In the genomic region with DNA sequence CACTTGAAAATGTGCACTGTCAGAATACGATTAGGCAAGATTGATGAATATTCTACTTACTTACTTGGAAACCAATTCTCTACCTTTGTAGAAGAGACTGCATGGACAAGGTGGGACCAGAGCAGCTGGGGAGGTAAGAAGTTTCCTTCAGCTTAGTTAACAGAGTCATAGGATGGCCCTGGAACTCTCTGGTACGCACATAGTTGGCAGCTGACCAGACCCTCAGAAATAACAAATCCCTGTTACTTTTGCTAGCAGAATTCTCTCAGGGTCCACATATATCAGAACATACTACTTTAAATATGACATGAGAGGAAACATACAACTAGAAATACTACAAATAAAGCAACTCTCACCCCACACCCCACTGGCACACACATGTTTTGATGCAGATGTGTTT, we compare ENCODE assay signal across 13 cellular contexts. TPM values are rescaled to one million over a fixed set of nuclear protein-coding genes. Genes with fewer than 3 reads are reported as not detected.
DNase-seq lines count a peak whose midpoint lies in the region; ATAC-seq and TF ChIP-seq lines count a peak whose summit lies in the region.
"Had no signal": no experiment of that assay in that cellular context is flagged by ENCODE, and none has a peak within 500 bp of the region (broad histone marks: within the 10 kb centered on the region; RNA-seq: fewer than 3 reads in every experiment).

No MANE protein-coding gene starts in this region.

- CTCF ChIA-PET in AG04450 (lab: Charles Lee) = interaction anchor here (1.6 to 7.1 kb wide), 2 partner anchors 13 to 117 kb away, joined by 7 to 38 read pairs; no protein-coding TSS in a partner anchor

- H3K4me1 Mint-ChIP-seq in activated naive CD8-positive, alpha-beta T cell treated with anti-CD3 and anti-CD28 coated beads for 36 hours = peaks cover 27% of the 10 kb centered on the region

- ATAC-seq in HG03025 (IDR thresholded peaks at IDR 0.05; ENCODE audit: low FRiP score, unreplicated experiment) (no peak), GM19324 (IDR thresholded peaks at IDR 0.05; ENCODE audit: low FRiP score, unreplicated experiment) (no peak)
- ATAC-seq: WTC11 had no signal

- TF ChIP-seq CTCF in AG04450 (IDR thresholded peaks at IDR 0.05; ENCODE audit: low read depth, low read length) (no peak), fibroblast of pulmonary artery (IDR thresholded peaks at IDR 0.05; ENCODE audit: low read length, missing control alignments) (no peak)

- DNase-seq in AG04450 (ENCODE audit: low read depth, low spot score) (no peak), EH (ENCODE audit: low read depth) (peak; percentile 58), fibroblast of pulmonary artery (ENCODE audit: low read depth) (peak; percentile 15), RPMI8226 (no peak), NCI-H1417 treated with DMSO at 0.1 percent for 48 hours (lab: John Stamatoyannopoulos, UW) (no peak)
- no peak for DNase-seq in activated naive CD8-positive, alpha-beta T cell treated with anti-CD3 and anti-CD28 coated beads for 36 hours
- DNase-seq: BE2C, NCI-H1417, testis had no signal

- H3K27ac Mint-ChIP-seq in activated naive CD8-positive, alpha-beta T cell treated with anti-CD3 and anti-CD28 coated beads for 36 hours = peak overlapping the region; percentile 70
- H3K27ac Mint-ChIP-seq: WTC11 had no signal

- peaks cover 30% of the 10 kb centered on the region for H3K36me3 Mint-ChIP-seq in activated naive CD8-positive, alpha-beta T cell treated with anti-CD3 and anti-CD28 coated beads for 36 hours
- H3K36me3 Mint-ChIP-seq: WTC11 had no signal

- no peaks in the 10 kb centered on the region for H3K27me3 ChIP-seq in AG04450 (ENCODE audit: control insufficient read depth, insufficient read depth, low read length)
- H3K27me3 ChIP-seq: BE2C, testis had no signal

- no peaks in the 10 kb centered on the region for H3K9me3 Mint-ChIP-seq in activated naive CD8-positive, alpha-beta T cell treated with anti-CD3 and anti-CD28 coated beads for 36 hours
- H3K9me3 Mint-ChIP-seq: WTC11 had no signal

- H3K9me3 ChIP-seq in AG04450 (ENCODE audit: control insufficient read depth, insufficient read depth, low read length) = no peaks in the 10 kb centered on the region
- H3K9me3 ChIP-seq: BE2C, HAP-1, testis had no signal

- POLR2A ChIA-PET in AG04450 (lab: Yijun Ruan, JAX) = no interaction called here

- H3K27me3 Mint-ChIP-seq in activated naive CD8-positive, alpha-beta T cell treated with anti-CD3 and anti-CD28 coated beads for 36 hours = no peaks in the 10 kb centered on the region

- H3K4me3 ChIP-seq in AG04450 (ENCODE audit: low read depth, low read length) (no peak overlapping the region), fibroblast of pulmonary artery (replicated peaks; ENCODE audit: low read depth, low read length) (no peak overlapping the region)
- H3K4me3 ChIP-seq: HAP-1, testis had no signal

- H3K4me3 Mint-ChIP-seq in activated naive CD8-positive, alpha-beta T cell treated with anti-CD3 and anti-CD28 coated beads for 36 hours = no peak overlapping the region
- H3K4me3 Mint-ChIP-seq: WTC11 had no signal

- peak overlapping the region; percentile 80 for H3K27ac ChIP-seq in AG04450 (ENCODE audit: low read depth, low read length)
- H3K27ac ChIP-seq: testis had no signal

RNA-seq across cellular contexts. Expression of a gene that starts 24.8 kb away (rescaled TPM):
- 109 and 130 TPM in 2 replicates for polyA plus RNA-seq in AG04450 (2011; rRNA removed)
- polyA minus RNA-seq in AG04450 (2011; rRNA and poly(A)+ RNA removed) = 113 and 120 TPM in 2 replicates
- total RNA-seq in activated naive CD8-positive, alpha-beta T cell treated with anti-CD3 and anti-CD28 coated beads for 36 hours = 100 to 1,000 TPM; 383 to 389 TPM

Comparison
In these comparisons a context has a peak if more than half of its experiments do, and no peak if none do; other contexts are left out.
1. DNase-seq: peak in EH (single experiment) and fibroblast of pulmonary artery (single experiment); none in AG04450 (single experiment), activated naive CD8-positive, alpha-beta T cell treated with anti-CD3 and anti-CD28 coated beads for 36 hours (single experiment), RPMI8226 (single experiment) and NCI-H1417 treated with DMSO at 0.1 percent for 48 hours (single experiment).